In the genomic region with DNA sequence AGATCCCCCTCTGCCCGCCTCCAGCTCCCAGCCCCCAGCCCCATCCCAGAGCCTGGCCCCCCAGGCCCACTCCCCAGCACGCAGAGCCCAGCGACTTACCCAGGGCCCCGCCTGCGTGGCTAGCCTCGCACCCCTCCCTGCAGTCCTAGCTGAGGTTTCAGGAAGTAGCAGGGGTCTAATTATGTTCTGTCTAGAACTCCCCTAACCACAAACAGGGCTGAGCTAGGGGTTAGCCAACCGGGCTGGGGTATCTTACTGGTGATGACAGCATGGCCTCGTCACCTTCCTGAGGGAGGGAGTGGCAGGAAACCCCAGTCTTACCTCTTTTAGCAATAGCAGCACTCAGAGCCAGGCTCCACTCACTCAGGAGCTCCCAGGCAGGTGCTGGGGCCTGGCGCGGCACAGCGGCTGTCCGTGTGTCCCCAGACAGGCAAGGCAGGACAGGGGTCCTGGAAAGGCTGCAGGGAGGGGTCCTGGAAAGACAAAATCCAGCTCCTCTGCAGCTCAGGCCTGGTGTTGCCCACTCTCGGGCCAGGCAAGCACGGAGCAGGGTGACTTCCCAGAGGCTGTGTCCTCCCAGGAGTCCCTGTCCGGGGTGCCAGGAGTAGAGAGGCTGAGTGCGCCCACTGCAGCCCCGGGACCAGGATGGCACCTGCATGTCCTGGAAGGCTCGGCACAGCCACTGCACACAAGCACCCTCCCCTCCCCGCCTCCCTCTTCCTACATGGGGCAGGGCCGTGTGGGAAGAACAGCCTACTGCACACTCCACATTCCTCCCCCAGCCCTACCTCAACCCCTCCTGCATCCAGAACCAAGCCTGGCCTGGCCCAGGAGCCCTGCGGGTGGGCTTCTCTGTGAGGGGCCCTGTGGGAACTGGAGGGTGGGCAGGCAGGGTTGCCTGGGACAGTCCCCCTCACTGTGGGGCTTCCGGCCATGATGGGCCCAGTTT, we compare ENCODE assay signal across 8 cellular contexts. TPM values are rescaled to one million over a fixed set of nuclear protein-coding genes. Genes with fewer than 3 reads are reported as not detected.
DNase-seq lines count a peak whose midpoint lies in the region; ATAC-seq and TF ChIP-seq lines count a peak whose summit lies in the region.

GPR132 (minus strand) TSS at position 151 of the 949 bp plus-strand sequence. CDS start 10,010 bp downstream, outside the sequence.

- peak; percentile 88 for DNase-seq in activated naive CD4-positive, alpha-beta T cell treated with Interleukin-2 at 50 U/mL for 16 hours
- DNase-seq in lung microvascular endothelial cell (ENCODE audit: low read depth in 2 of 2) (peak; percentile 22 to 35), NCI-H1417 treated with DMSO at 0.1 percent for 48 hours (lab: John Stamatoyannopoulos, UW) (no peak), A673 (ENCODE audit: low spot score) (no peak)
- DNase-seq in stimulated activated CD8-positive, alpha-beta memory T cell treated with anti-CD3 and anti-CD28 coated beads, Interleukin-7, amount 100 ng/mL, for 4 hours (ENCODE audit: low read depth in 2 of 2): peak; percentile 82 to 88

- H3K36me3 ChIP-seq in A673 (ENCODE audit: insufficient read depth, low read length, poor library complexity, severe bottlenecking): no peaks in the 10 kb centered on the region

- no peaks in the 10 kb centered on the region for H3K4me1 ChIP-seq in A673 (ENCODE audit: insufficient read depth, low read length, poor library complexity, severe bottlenecking)

- no TSS peak for BruUV-seq in A673 (replicated peaks; lab: Mats Ljungman, UMichigan)

- no peaks in the 10 kb centered on the region for H3K9me3 ChIP-seq in A673 (ENCODE audit: low read depth, low read length, poor library complexity, severe bottlenecking)

- POLR2A ChIA-PET in A673 (lab: Charles Lee; ENCODE audit: low non-redundant PET): no interaction called here

- CTCF ChIA-PET in A673 (lab: Charles Lee): no interaction called here

- H3K27me3 ChIP-seq in A673 (replicated peaks; ENCODE audit: insufficient read depth, low read depth, low read length, poor library complexity): no peaks in the 10 kb centered on the region

- no peak for TF ChIP-seq CTCF in A673 (conservative IDR thresholded peaks at IDR 0.05; ENCODE audit: low read depth, low read length)

- H3K27ac ChIP-seq in A673 (ENCODE audit: low read depth, low read length, poor library complexity, severe bottlenecking): no peak within 1 kb of the TSS

- no peak within 1 kb of the TSS for H3K4me3 ChIP-seq in A673 (ENCODE audit: low read depth, low read length, poor library complexity, severe bottlenecking)

- intact Hi-C loops in A673 (cut with micrococcal nuclease; ENCODE audit: unreplicated experiment): no loop called here

- ATAC-seq in GM18502 (IDR thresholded peaks at IDR 0.05; ENCODE audit: poor library complexity, unreplicated experiment) (peak; percentile 60), HG02943 (IDR thresholded peaks at IDR 0.05; ENCODE audit: low read depth, unreplicated experiment) (peak; percentile 36), SK-N-SH treated with all-trans-retinoic acid at 6 μM for 48 hours (peak; percentile 6)

TF ChIP-seq in SK-N-SH treated with all-trans-retinoic acid at 6 μM for 48 hours, 23 proteins besides CTCF, POLR2A, EP300 and RAD21:
- no peak for TF ChIP-seq TCF4 (CRISPR knock-in tag; IDR thresholded peaks at IDR 0.05; ENCODE audit: borderline replicate concordance)
- TF ChIP-seq ZNF70 (CRISPR knock-in tag; IDR thresholded peaks at IDR 0.05): no peak
- TF ChIP-seq PPARA (CRISPR knock-in tag; IDR thresholded peaks at IDR 0.05; ENCODE audit: borderline replicate concordance): no peak
- no peak for TF ChIP-seq ZC3H10 (CRISPR knock-in tag; IDR thresholded peaks at IDR 0.05)
- no peak for TF ChIP-seq ZFP30 (CRISPR knock-in tag; IDR thresholded peaks at IDR 0.05)
- TF ChIP-seq, protein P1, sequence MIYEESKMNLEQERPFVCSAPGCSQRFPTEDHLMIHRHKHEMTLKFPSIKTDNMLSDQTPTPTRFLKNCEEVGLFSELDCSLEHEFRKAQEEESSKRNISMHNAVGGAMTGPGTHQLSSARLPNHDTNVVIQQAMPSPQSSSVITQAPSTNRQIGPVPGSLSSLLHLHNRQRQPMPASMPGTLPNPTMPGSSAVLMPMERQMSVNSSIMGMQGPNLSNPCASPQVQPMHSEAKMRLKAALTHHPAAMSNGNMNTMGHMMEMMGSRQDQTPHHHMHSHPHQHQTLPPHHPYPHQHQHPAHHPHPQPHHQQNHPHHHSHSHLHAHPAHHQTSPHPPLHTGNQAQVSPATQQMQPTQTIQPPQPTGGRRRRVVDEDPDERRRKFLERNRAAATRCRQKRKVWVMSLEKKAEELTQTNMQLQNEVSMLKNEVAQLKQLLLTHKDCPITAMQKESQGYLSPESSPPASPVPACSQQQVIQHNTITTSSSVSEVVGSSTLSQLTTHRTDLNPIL (CRISPR knock-in tag; IDR thresholded peaks at IDR 0.05; ENCODE audit: low read depth): no peak
- no peak for TF ChIP-seq POU6F1 (CRISPR knock-in tag; IDR thresholded peaks at IDR 0.05; ENCODE audit: borderline replicate concordance, low read depth)
- no peak for TF ChIP-seq RARB (CRISPR knock-in tag; IDR thresholded peaks at IDR 0.05)
- no peak for TF ChIP-seq TSHZ2 (CRISPR knock-in tag; IDR thresholded peaks at IDR 0.05)
- TF ChIP-seq OSR1 (CRISPR knock-in tag; IDR thresholded peaks at IDR 0.05): no peak
- TF ChIP-seq TOX (CRISPR knock-in tag; IDR thresholded peaks at IDR 0.05; ENCODE audit: borderline replicate concordance): no peak
TF ChIP-seq in SK-N-SH treated with all-trans-retinoic acid at 6 μM for 48 hours: peak in this region for 0.

RNA-seq across cellular contexts. Expression of gene GPR132, which starts in this region (rescaled TPM):
- under 0.01 and 0.20 TPM in 2 replicates for total RNA-seq in lung microvascular endothelial cell
- total RNA-seq in A673 (2021): not detected in 2 replicates

Comparison
In these comparisons a context has a peak if more than half of its experiments do, and no peak if none do; other contexts are left out.
1. Peak in DNase-seq in lung microvascular endothelial cell; RNA of the gene not detected or under 1 TPM.
2. ATAC-seq: peak in every context shown above with its lines; median percentile 60 in GM18502; 36 in HG02943; 6 in SK-N-SH treated with all-trans-retinoic acid at 6 μM for 48 hours.
3. DNase-seq: peak in activated naive CD4-positive, alpha-beta T cell treated with Interleukin-2 at 50 U/mL for 16 hours (single experiment) and stimulated activated CD8-positive, alpha-beta memory T cell treated with anti-CD3 and anti-CD28 coated beads, Interleukin-7, amount 100 ng/mL, for 4 hours (2 of 2); none in NCI-H1417 treated with DMSO at 0.1 percent for 48 hours (single experiment) and A673 (single experiment).